In the genomic region with DNA sequence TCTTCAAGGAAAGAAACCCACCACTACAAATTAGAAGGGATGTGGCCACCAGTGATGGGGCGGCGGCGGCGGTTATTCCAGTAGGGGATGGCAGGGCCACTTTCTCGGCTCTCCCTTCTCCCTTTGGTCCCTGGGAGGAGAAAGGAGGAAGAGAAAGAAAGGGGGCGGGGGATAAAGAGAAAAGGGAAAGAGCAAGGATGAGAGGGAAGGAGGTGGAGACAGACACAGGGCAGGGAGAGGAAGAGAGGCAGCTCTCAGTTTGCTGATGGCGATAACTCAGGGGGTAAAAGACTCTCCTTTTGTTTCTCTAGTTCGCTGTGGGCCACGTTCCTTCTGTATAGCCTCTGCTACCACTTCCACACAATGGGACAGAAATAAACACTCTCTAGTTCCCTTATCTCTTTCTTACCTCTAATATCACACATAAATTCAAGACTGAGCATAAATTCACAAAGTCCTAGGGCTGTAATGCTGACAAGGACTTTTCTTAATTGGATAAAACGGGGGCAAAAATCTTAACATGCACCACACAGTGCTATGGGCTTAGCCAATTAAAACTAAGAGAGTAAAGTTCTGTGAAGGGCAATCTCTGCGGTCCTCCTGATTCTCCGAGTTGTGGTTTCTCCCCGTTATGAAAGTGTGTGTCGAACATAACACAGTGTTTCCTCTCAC, we compare ENCODE assay signal across 1 cellular context.
TF ChIP-seq lines count a peak whose summit lies in the region.

No MANE protein-coding gene starts in this region.

TF ChIP-seq in WTC11, 78 proteins besides CTCF, POLR2A, EP300 and RAD21 (continued from another document):
- TF ChIP-seq USF2 (CRISPR knock-in tag; IDR thresholded peaks at IDR 0.05) = no peak
- TF ChIP-seq GRHL2 (CRISPR knock-in tag; IDR thresholded peaks at IDR 0.05; ENCODE audit: insufficient replicate concordance, severe bottlenecking) = no peak
- TF ChIP-seq CREM (CRISPR knock-in tag; IDR thresholded peaks at IDR 0.05) = no peak
- TF ChIP-seq ESRRA (CRISPR knock-in tag; IDR thresholded peaks at IDR 0.05; ENCODE audit: borderline replicate concordance) = no peak
- no peak for TF ChIP-seq PREB (CRISPR knock-in tag; IDR thresholded peaks at IDR 0.05; ENCODE audit: borderline replicate concordance)
- TF ChIP-seq MAX (CRISPR knock-in tag; IDR thresholded peaks at IDR 0.05) = no peak
- TF ChIP-seq JAZF1 (CRISPR knock-in tag; IDR thresholded peaks at IDR 0.05) = no peak
- no peak for TF ChIP-seq FOXP4 (CRISPR knock-in tag; IDR thresholded peaks at IDR 0.05)
- no peak for TF ChIP-seq GABPB1 (CRISPR knock-in tag; IDR thresholded peaks at IDR 0.05)
- TF ChIP-seq, protein P1, sequence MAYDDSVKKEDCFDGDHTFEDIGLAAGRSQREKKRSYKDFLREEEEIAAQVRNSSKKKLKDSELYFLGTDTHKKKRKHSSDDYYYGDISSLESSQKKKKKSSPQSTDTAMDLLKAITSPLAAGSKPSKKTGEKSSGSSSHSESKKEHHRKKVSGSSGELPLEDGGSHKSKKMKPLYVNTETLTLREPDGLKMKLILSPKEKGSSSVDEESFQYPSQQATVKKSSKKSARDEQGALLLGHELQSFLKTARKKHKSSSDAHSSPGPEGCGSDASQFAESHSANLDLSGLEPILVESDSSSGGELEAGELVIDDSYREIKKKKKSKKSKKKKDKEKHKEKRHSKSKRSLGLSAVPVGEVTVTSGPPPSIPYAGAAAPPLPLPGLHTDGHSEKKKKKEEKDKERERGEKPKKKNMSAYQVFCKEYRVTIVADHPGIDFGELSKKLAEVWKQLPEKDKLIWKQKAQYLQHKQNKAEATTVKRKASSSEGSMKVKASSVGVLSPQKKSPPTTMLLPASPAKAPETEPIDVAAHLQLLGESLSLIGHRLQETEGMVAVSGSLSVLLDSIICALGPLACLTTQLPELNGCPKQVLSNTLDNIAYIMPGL (CRISPR knock-in tag; IDR thresholded peaks at IDR 0.05) = no peak
- no peak for TF ChIP-seq ELF4 (CRISPR knock-in tag; IDR thresholded peaks at IDR 0.05; ENCODE audit: low read depth)
- TF ChIP-seq TEAD1 (CRISPR knock-in tag; IDR thresholded peaks at IDR 0.05) = no peak
- no peak for TF ChIP-seq FOXJ3 (CRISPR knock-in tag; IDR thresholded peaks at IDR 0.05; ENCODE audit: borderline replicate concordance)
